In the genomic region with DNA sequence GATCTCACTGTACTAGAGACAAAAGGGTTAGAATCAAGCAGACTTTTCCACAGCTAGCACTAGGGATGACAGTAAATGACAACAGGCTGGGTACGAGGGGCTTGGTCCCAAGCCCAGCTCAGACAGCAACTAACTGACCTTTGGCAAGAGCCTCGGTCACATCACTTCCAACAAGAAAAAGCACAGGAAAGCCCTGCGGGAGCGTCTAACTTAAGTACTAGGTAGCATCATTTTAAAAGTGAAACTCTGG, we compare ENCODE assay signal across 1 cellular context.
A peak's percentile ranks its signal among the peaks of the same experiment; 100 is the strongest.
TF ChIP-seq lines count a peak whose summit lies in the region.

No MANE protein-coding gene starts in this region.

TF ChIP-seq in HepG2, 621 proteins besides CTCF, POLR2A, EP300 and RAD21 (continued from another document and continues in another):
- TF ChIP-seq PRDM4 (CRISPR knock-in tag; IDR thresholded peaks at IDR 0.05; ENCODE audit: borderline replicate concordance), result no peak
- TF ChIP-seq, protein P1, sequence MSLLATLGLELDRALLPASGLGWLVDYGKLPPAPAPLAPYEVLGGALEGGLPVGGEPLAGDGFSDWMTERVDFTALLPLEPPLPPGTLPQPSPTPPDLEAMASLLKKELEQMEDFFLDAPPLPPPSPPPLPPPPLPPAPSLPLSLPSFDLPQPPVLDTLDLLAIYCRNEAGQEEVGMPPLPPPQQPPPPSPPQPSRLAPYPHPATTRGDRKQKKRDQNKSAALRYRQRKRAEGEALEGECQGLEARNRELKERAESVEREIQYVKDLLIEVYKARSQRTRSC (CRISPR knock-in tag; IDR thresholded peaks at IDR 0.05; ENCODE audit: low read depth), result no peak
- no peak for TF ChIP-seq GFI1 (CRISPR knock-in tag; IDR thresholded peaks at IDR 0.05; ENCODE audit: borderline replicate concordance)
- no peak for TF ChIP-seq ZBTB44 (CRISPR knock-in tag; IDR thresholded peaks at IDR 0.05)
- no peak for TF ChIP-seq ZNF441 (CRISPR knock-in tag; IDR thresholded peaks at IDR 0.05; ENCODE audit: borderline replicate concordance)
- TF ChIP-seq DMAP1 (CRISPR knock-in tag; IDR thresholded peaks at IDR 0.05), result no peak
- TF ChIP-seq SAP130 (CRISPR knock-in tag; IDR thresholded peaks at IDR 0.05; ENCODE audit: low read depth), result peak; percentile 35; the same call in 1 of the 2 replicates
- TF ChIP-seq KLF15 (CRISPR knock-in tag; IDR thresholded peaks at IDR 0.05; ENCODE audit: borderline replicate concordance), result no peak
- TF ChIP-seq ZNF335 (CRISPR knock-in tag; IDR thresholded peaks at IDR 0.05), result 0 out of 2 replicates have a peak, but pooled peaks have one; percentile 18
- TF ChIP-seq PRMT3 (CRISPR knock-in tag; IDR thresholded peaks at IDR 0.05; ENCODE audit: borderline replicate concordance, low read depth), result no peak
- no peak for TF ChIP-seq HOXA9 (CRISPR knock-in tag; IDR thresholded peaks at IDR 0.05; ENCODE audit: borderline replicate concordance)
- TF ChIP-seq, protein P2, sequence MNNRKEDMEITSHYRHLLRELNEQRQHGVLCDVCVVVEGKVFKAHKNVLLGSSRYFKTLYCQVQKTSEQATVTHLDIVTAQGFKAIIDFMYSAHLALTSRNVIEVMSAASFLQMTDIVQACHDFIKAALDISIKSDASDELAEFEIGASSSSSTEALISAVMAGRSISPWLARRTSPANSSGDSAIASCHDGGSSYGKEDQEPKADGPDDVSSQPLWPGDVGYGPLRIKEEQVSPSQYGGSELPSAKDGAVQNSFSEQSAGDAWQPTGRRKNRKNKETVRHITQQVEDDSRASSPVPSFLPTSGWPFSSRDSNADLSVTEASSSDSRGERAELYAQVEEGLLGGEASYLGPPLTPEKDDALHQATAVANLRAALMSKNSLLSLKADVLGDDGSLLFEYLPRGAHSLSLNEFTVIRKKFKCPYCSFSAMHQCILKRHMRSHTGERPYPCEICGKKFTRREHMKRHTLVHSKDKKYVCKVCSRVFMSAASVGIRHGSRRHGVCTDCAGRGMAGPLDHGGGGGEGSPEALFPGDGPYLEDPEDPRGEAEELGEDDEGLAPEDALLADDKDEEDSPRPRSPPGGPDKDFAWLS (CRISPR knock-in tag; IDR thresholded peaks at IDR 0.05; ENCODE audit: borderline replicate concordance), result no peak
- TF ChIP-seq ZNF44 (CRISPR knock-in tag; IDR thresholded peaks at IDR 0.05), result no peak
- TF ChIP-seq SRSF9 (IDR thresholded peaks at IDR 0.05; ENCODE audit: borderline replicate concordance, insufficient read depth, low read depth, low read length, poor library complexity, severe bottlenecking), result no peak
- TF ChIP-seq, protein P3, sequence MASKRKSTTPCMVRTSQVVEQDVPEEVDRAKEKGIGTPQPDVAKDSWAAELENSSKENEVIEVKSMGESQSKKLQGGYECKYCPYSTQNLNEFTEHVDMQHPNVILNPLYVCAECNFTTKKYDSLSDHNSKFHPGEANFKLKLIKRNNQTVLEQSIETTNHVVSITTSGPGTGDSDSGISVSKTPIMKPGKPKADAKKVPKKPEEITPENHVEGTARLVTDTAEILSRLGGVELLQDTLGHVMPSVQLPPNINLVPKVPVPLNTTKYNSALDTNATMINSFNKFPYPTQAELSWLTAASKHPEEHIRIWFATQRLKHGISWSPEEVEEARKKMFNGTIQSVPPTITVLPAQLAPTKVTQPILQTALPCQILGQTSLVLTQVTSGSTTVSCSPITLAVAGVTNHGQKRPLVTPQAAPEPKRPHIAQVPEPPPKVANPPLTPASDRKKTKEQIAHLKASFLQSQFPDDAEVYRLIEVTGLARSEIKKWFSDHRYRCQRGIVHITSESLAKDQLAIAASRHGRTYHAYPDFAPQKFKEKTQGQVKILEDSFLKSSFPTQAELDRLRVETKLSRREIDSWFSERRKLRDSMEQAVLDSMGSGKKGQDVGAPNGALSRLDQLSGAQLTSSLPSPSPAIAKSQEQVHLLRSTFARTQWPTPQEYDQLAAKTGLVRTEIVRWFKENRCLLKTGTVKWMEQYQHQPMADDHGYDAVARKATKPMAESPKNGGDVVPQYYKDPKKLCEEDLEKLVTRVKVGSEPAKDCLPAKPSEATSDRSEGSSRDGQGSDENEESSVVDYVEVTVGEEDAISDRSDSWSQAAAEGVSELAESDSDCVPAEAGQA (IDR thresholded peaks at IDR 0.05; ENCODE audit: low read depth), result no peak
- TF ChIP-seq, protein P3 (CRISPR knock-in tag; IDR thresholded peaks at IDR 0.05; ENCODE audit: borderline replicate concordance), result no peak
- TF ChIP-seq NCOA2 (CRISPR knock-in tag; IDR thresholded peaks at IDR 0.05), result no peak
- TF ChIP-seq ZNF772 (CRISPR knock-in tag; IDR thresholded peaks at IDR 0.05), result no peak
- no peak for TF ChIP-seq STAT5B (CRISPR knock-in tag; IDR thresholded peaks at IDR 0.05)
- TF ChIP-seq RFX3 (CRISPR knock-in tag; IDR thresholded peaks at IDR 0.05), result no peak
- TF ChIP-seq, protein P4, sequence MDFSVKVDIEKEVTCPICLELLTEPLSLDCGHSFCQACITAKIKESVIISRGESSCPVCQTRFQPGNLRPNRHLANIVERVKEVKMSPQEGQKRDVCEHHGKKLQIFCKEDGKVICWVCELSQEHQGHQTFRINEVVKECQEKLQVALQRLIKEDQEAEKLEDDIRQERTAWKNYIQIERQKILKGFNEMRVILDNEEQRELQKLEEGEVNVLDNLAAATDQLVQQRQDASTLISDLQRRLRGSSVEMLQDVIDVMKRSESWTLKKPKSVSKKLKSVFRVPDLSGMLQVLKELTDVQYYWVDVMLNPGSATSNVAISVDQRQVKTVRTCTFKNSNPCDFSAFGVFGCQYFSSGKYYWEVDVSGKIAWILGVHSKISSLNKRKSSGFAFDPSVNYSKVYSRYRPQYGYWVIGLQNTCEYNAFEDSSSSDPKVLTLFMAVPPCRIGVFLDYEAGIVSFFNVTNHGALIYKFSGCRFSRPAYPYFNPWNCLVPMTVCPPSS (IDR thresholded peaks at IDR 0.05), result no peak
- TF ChIP-seq ZNF761 (CRISPR knock-in tag; conservative IDR thresholded peaks at IDR 0.05), result no peak
- no peak for TF ChIP-seq POGZ (CRISPR knock-in tag; IDR thresholded peaks at IDR 0.05)
- TF ChIP-seq ZNF703 (CRISPR knock-in tag; IDR thresholded peaks at IDR 0.05; ENCODE audit: borderline replicate concordance), result no peak
- no peak for TF ChIP-seq MEF2D (CRISPR knock-in tag; IDR thresholded peaks at IDR 0.05)
- TF ChIP-seq ZEB1 (IDR thresholded peaks at IDR 0.05; ENCODE audit: insufficient replicate concordance, low read depth), result no peak
- TF ChIP-seq PAX8 (CRISPR knock-in tag; IDR thresholded peaks at IDR 0.05; ENCODE audit: borderline replicate concordance), result no peak
- no peak for TF ChIP-seq ONECUT2 (CRISPR knock-in tag; IDR thresholded peaks at IDR 0.05)
- TF ChIP-seq REPIN1 (CRISPR knock-in tag; IDR thresholded peaks at IDR 0.05; ENCODE audit: borderline replicate concordance, low read depth), result no peak
- no peak for TF ChIP-seq TMF1 (CRISPR knock-in tag; IDR thresholded peaks at IDR 0.05; ENCODE audit: low read depth)
- no peak for TF ChIP-seq ZNF101 (CRISPR knock-in tag; IDR thresholded peaks at IDR 0.05; ENCODE audit: borderline replicate concordance, low read depth)
- no peak for TF ChIP-seq KAT7 (CRISPR knock-in tag; IDR thresholded peaks at IDR 0.05; ENCODE audit: borderline replicate concordance)
- TF ChIP-seq, protein P5, sequence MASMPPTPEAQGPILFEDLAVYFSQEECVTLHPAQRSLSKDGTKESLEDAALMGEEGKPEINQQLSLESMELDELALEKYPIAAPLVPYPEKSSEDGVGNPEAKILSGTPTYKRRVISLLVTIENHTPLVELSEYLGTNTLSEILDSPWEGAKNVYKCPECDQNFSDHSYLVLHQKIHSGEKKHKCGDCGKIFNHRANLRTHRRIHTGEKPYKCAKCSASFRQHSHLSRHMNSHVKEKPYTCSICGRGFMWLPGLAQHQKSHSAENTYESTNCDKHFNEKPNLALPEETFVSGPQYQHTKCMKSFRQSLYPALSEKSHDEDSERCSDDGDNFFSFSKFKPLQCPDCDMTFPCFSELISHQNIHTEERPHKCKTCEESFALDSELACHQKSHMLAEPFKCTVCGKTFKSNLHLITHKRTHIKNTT (CRISPR knock-in tag; IDR thresholded peaks at IDR 0.05), result no peak
- no peak for TF ChIP-seq SP5 (CRISPR knock-in tag; IDR thresholded peaks at IDR 0.05; ENCODE audit: borderline replicate concordance, low read depth)
- TF ChIP-seq ZFP82 (CRISPR knock-in tag; IDR thresholded peaks at IDR 0.05; ENCODE audit: borderline replicate concordance), result no peak
- TF ChIP-seq, protein P6, sequence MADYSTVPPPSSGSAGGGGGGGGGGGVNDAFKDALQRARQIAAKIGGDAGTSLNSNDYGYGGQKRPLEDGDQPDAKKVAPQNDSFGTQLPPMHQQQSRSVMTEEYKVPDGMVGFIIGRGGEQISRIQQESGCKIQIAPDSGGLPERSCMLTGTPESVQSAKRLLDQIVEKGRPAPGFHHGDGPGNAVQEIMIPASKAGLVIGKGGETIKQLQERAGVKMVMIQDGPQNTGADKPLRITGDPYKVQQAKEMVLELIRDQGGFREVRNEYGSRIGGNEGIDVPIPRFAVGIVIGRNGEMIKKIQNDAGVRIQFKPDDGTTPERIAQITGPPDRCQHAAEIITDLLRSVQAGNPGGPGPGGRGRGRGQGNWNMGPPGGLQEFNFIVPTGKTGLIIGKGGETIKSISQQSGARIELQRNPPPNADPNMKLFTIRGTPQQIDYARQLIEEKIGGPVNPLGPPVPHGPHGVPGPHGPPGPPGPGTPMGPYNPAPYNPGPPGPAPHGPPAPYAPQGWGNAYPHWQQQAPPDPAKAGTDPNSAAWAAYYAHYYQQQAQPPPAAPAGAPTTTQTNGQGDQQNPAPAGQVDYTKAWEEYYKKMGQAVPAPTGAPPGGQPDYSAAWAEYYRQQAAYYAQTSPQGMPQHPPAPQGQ (CRISPR knock-in tag; IDR thresholded peaks at IDR 0.05; ENCODE audit: borderline replicate concordance), result no peak
- TF ChIP-seq CBX2 (IDR thresholded peaks at IDR 0.05; ENCODE audit: low read depth, low read length), result no peak
- TF ChIP-seq CBX2 (CRISPR knock-in tag; IDR thresholded peaks at IDR 0.05; ENCODE audit: low read depth), result 0 out of 2 replicates have a peak, but pooled peaks have one; percentile 40
- TF ChIP-seq, protein P7, sequence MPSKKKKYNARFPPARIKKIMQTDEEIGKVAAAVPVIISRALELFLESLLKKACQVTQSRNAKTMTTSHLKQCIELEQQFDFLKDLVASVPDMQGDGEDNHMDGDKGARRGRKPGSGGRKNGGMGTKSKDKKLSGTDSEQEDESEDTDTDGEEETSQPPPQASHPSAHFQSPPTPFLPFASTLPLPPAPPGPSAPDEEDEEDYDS (CRISPR knock-in tag; IDR thresholded peaks at IDR 0.05), result 0 out of 2 replicates have a peak, but pooled peaks have one; percentile 9
- TF ChIP-seq, protein P8, sequence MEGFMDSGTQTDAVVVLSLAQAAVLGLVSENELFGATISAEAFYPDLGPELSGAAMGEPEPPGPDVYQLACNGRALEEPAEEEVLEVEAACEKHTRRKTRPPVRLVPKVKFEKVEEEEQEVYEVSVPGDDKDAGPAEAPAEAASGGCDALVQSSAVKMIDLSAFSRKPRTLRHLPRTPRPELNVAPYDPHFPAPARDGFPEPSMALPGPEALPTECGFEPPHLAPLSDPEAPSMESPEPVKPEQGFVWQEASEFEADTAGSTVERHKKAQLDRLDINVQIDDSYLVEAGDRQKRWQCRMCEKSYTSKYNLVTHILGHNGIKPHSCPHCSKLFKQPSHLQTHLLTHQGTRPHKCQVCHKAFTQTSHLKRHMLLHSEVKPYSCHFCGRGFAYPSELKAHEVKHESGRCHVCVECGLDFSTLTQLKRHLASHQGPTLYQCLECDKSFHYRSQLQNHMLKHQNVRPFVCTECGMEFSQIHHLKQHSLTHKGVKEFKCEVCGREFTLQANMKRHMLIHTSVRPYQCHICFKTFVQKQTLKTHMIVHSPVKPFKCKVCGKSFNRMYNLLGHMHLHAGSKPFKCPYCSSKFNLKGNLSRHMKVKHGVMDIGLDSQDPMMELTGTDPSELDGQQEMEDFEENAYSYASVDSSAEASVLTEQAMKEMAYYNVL (CRISPR knock-in tag; IDR thresholded peaks at IDR 0.05; ENCODE audit: borderline replicate concordance), result no peak
